26 cellular contexts compared by ENCODE assay signal in genomic region chr2:68371138-68371537, GRCh38. TPM values are rescaled to one million over a fixed set of nuclear protein-coding genes. Genes with fewer than 3 reads are reported as not detected.
DNase-seq lines count a peak whose midpoint lies in the region; ATAC-seq, FAIRE-seq and TF ChIP-seq lines count a peak whose summit lies in the region.
"Had no signal": no experiment of that assay in that cellular context is flagged by ENCODE, and none has a peak within 500 bp of the region (broad histone marks: within the 10 kb centered on the region; RNA-seq: fewer than 3 reads in every experiment).

No MANE protein-coding gene starts in this region.

- no peak for DNase-seq in CD8-positive, alpha-beta memory T cell
- DNase-seq in GM19239 (ENCODE audit: insufficient read length, low spot score) (no peak), T-helper 17 cell (no peak), BE2C (no peak), NK-92 (lab: John Stamatoyannopoulos, UW; ENCODE audit: unreplicated experiment) (no peak), kidney tubule cell (ENCODE audit: low spot score) (no peak)
- no peak for DNase-seq in natural killer cell treated with Interleukin-12 subunit alpha and Interleukin-12 subunit beta and Interleukin-15 and Interleukin-18, amount 100 ng/mL, for 72 hours (ENCODE audit: low spot score)
- DNase-seq: ACHN; activated naive CD4-positive, alpha-beta T cell; Calu3; cortex of kidney; DMS79 treated with DMSO at 0.1 percent for 48 hours; H9; islet precursor cell; naive thymus-derived CD4-positive, alpha-beta T cell; NCI-H1436; NCI-H774; occipital lobe; stimulated activated CD4-positive, alpha-beta T cell treated with anti-CD3 and anti-CD28 coated beads, Interleukin-4, amount 100 ng/mL, for 24 hours had no signal

- peaks cover 19 to 35% (median 33%) of the 10 kb centered on the region in 3 donors for H3K36me3 Mint-ChIP-seq in CD8-positive, alpha-beta memory T cell
- no peaks in the 10 kb centered on the region for H3K36me3 Mint-ChIP-seq in T-helper 17 cell (ENCODE audit: low read depth)
- peaks cover 43% of the 10 kb centered on the region for H3K36me3 Mint-ChIP-seq in natural killer cell treated with Interleukin-12 subunit alpha and Interleukin-12 subunit beta and Interleukin-15 and Interleukin-18, amount 100 ng/mL, for 72 hours
- H3K36me3 Mint-ChIP-seq: mesothelial cell of epicardium, type B pancreatic cell, WTC11 had no signal

- H3K9me3 Mint-ChIP-seq in CD8-positive, alpha-beta memory T cell = peaks cover 2 to 7% (median 3%) of the 10 kb centered on the region in 5 donors
- H3K9me3 Mint-ChIP-seq in natural killer cell treated with Interleukin-12 subunit alpha and Interleukin-12 subunit beta and Interleukin-15 and Interleukin-18, amount 100 ng/mL, for 72 hours = no peaks in the 10 kb centered on the region
- H3K9me3 Mint-ChIP-seq: H9, mesothelial cell of epicardium, type B pancreatic cell had no signal

- H3K27ac Mint-ChIP-seq in CD8-positive, alpha-beta memory T cell = peak overlapping the region; percentile 20 to 88 (median 78)
- peak overlapping the region; percentile 56 for H3K27ac Mint-ChIP-seq in T-helper 17 cell
- H3K27ac Mint-ChIP-seq in natural killer cell treated with Interleukin-12 subunit alpha and Interleukin-12 subunit beta and Interleukin-15 and Interleukin-18, amount 100 ng/mL, for 72 hours = peak overlapping the region; percentile 89 to 99
- H3K27ac Mint-ChIP-seq: mesothelial cell of epicardium; naive thymus-derived CD4-positive, alpha-beta T cell; type B pancreatic cell; WTC11 had no signal

- peak overlapping the region; percentile 45 for H3K4me3 ChIP-seq in CD8-positive, alpha-beta memory T cell (ENCODE audit: low read length)
- no peak overlapping the region for H3K4me3 ChIP-seq in BE2C (ENCODE audit: low read depth, low read length)

- ATAC-seq in T-helper 17 cell (no peak), HG03457 (IDR thresholded peaks at IDR 0.05; ENCODE audit: unreplicated experiment) (no peak)
- ATAC-seq in natural killer cell treated with Interleukin-12 subunit alpha and Interleukin-12 subunit beta and Interleukin-15 and Interleukin-18, amount 100 ng/mL, for 72 hours = no peak
- ATAC-seq: naive thymus-derived CD4-positive, alpha-beta T cell; WTC11 had no signal

- peaks cover 33% of the 10 kb centered on the region for H3K4me1 ChIP-seq in CD8-positive, alpha-beta memory T cell (ENCODE audit: insufficient read depth, low read length)
- no peaks in the 10 kb centered on the region for H3K4me1 ChIP-seq in BE2C

- CTCF ChIA-PET in CD8-positive, alpha-beta memory T cell (lab: Charles Lee) = interaction anchor here (1.0 to 2.2 kb wide), 4 partner anchors 10 to 73 kb away, joined by 3 to 15 read pairs (median 3); no protein-coding TSS in a partner anchor

- H3K4me3 Mint-ChIP-seq in CD8-positive, alpha-beta memory T cell = peak overlapping the region; percentile 33 to 78 (median 67)
- H3K4me3 Mint-ChIP-seq in T-helper 17 cell = no peak overlapping the region
- H3K4me3 Mint-ChIP-seq in natural killer cell treated with Interleukin-12 subunit alpha and Interleukin-12 subunit beta and Interleukin-15 and Interleukin-18, amount 100 ng/mL, for 72 hours = peak overlapping the region; percentile 98
- H3K4me3 Mint-ChIP-seq: H9, mesothelial cell of epicardium, type B pancreatic cell, WTC11 had no signal

- no peaks in the 10 kb centered on the region for H3K9me3 ChIP-seq in CD8-positive, alpha-beta memory T cell (ENCODE audit: low read length)
- H3K9me3 ChIP-seq in T-helper 17 cell (ENCODE audit: control insufficient read depth, low read length, poor library complexity, severe bottlenecking) (no peaks in the 10 kb centered on the region), BE2C (no peaks in the 10 kb centered on the region)

- H3K27me3 ChIP-seq in CD8-positive, alpha-beta memory T cell (ENCODE audit: insufficient read depth, low read length, poor library complexity, severe bottlenecking) = no peaks in the 10 kb centered on the region
- H3K27me3 ChIP-seq in BE2C = no peaks in the 10 kb centered on the region

- H3K27ac ChIP-seq in CD8-positive, alpha-beta memory T cell (ENCODE audit: low read depth, low read length) = no peak overlapping the region
- H3K27ac ChIP-seq: RWPE1 had no signal

- TF ChIP-seq CTCF in BE2C (IDR thresholded peaks at IDR 0.05; ENCODE audit: low read depth, low read length) = no peak

- peak; percentile 71 for FAIRE-seq in GM19239 (lab: Jason Lieb, UNC)
- FAIRE-seq: HTR-8/SVneo had no signal

- H3K27me3 Mint-ChIP-seq in CD8-positive, alpha-beta memory T cell = peaks cover 0 to 1% of the 10 kb centered on the region in 2 donors
- no peaks in the 10 kb centered on the region for H3K27me3 Mint-ChIP-seq in T-helper 17 cell
- H3K27me3 Mint-ChIP-seq in natural killer cell treated with Interleukin-12 subunit alpha and Interleukin-12 subunit beta and Interleukin-15 and Interleukin-18, amount 100 ng/mL, for 72 hours = no peaks in the 10 kb centered on the region

- peaks cover 72 to 86% (median 85%) of the 10 kb centered on the region in 3 donors for H3K4me1 Mint-ChIP-seq in CD8-positive, alpha-beta memory T cell
- H3K4me1 Mint-ChIP-seq in T-helper 17 cell = peaks cover 8% of the 10 kb centered on the region
- peaks cover 69 to 80% of the 10 kb centered on the region in 2 donors for H3K4me1 Mint-ChIP-seq in natural killer cell treated with Interleukin-12 subunit alpha and Interleukin-12 subunit beta and Interleukin-15 and Interleukin-18, amount 100 ng/mL, for 72 hours (ENCODE audit: low read depth in 2 of 2)

- no peaks in the 10 kb centered on the region for H3K36me3 ChIP-seq in CD8-positive, alpha-beta memory T cell (ENCODE audit: insufficient read depth, low read length)
- H3K36me3 ChIP-seq in BE2C = no peaks in the 10 kb centered on the region

- POLR2A ChIA-PET in CD8-positive, alpha-beta memory T cell (lab: Charles Lee) = no interaction called here

RNA-seq across cellular contexts. Expression of gene PLEK, which starts 6.1 kb away (rescaled TPM):
- total RNA-seq in CD8-positive, alpha-beta memory T cell = 10 to 100 TPM; 21.3 to 23.0 TPM
- 135 TPM for polyA plus RNA-seq in CD8-positive, alpha-beta memory T cell
- 10 to 100 TPM; 18.0 to 34.8 TPM for total RNA-seq in T-helper 17 cell
- 100 to 1,000 TPM; 209 to 569 TPM for total RNA-seq in natural killer cell treated with Interleukin-12 subunit alpha and Interleukin-12 subunit beta and Interleukin-15 and Interleukin-18, amount 100 ng/mL, for 72 hours
- polyA plus RNA-seq in BE2C (2012; ENCODE audit: insufficient read depth, insufficient read length, low read depth) = 0.51 TPM
- total RNA-seq: Calu3, H9, mesothelial cell of epicardium had no signal
- polyA plus RNA-seq: BJ had no signal

RNA-seq across cellular contexts. Expression of gene CNRIP1, which starts 51.4 kb away (rescaled TPM):
- under 1 TPM in 1 of 2 experiments, not detected in 1; 0.11 TPM for total RNA-seq in CD8-positive, alpha-beta memory T cell
- not detected for polyA plus RNA-seq in CD8-positive, alpha-beta memory T cell
- under 1 TPM in 1 of 2 donors, not detected in 1; 0.17 TPM for total RNA-seq in T-helper 17 cell
- total RNA-seq in natural killer cell treated with Interleukin-12 subunit alpha and Interleukin-12 subunit beta and Interleukin-15 and Interleukin-18, amount 100 ng/mL, for 72 hours = not detected
- polyA plus RNA-seq in BE2C (2012; ENCODE audit: insufficient read depth, insufficient read length, low read depth) = 31.8 TPM
- total RNA-seq: Calu3 had no signal
- polyA plus RNA-seq: naive thymus-derived CD4-positive, alpha-beta T cell had no signal

Comparison
In these comparisons a context has a peak if more than half of its experiments do, and no peak if none do; other contexts are left out.
1. RNA of gene PLEK, which starts 6.1 kb away (total RNA-seq): 209 to 569 TPM in natural killer cell treated with Interleukin-12 subunit alpha and Interleukin-12 subunit beta and Interleukin-15 and Interleukin-18, amount 100 ng/mL, for 72 hours; 18.0 to 34.8 TPM in T-helper 17 cell and 21.3 to 23.0 TPM in CD8-positive, alpha-beta memory T cell; every median in the first group is over 4 times any median in the second.
2. Peak in every context shown above with its lines, with median percentiles within 50 percentile points of each other: H3K27ac Mint-ChIP-seq.